ENCODE assay signal across 1 cellular context in genomic region chr20:50980071-50980681, GRCh38.
TF ChIP-seq lines count a peak whose summit lies in the region.

No MANE protein-coding gene starts in this region.

TF ChIP-seq in HepG2, 621 proteins besides CTCF, POLR2A, EP300 and RAD21 (continues in another document):
- TF ChIP-seq ZNF260 (CRISPR knock-in tag; IDR thresholded peaks at IDR 0.05; ENCODE audit: borderline replicate concordance, low read depth) (no peak), HNF4A (CRISPR knock-in tag; IDR thresholded peaks at IDR 0.05) (no peak), MTA1 (CRISPR knock-in tag; IDR thresholded peaks at IDR 0.05; ENCODE audit: borderline replicate concordance) (no peak), ZHX2 (IDR thresholded peaks at IDR 0.05; ENCODE audit: low read depth) (0 out of 2 replicates have a peak, but pooled peaks have one; percentile 9), ZHX2 (CRISPR knock-in tag; IDR thresholded peaks at IDR 0.05; ENCODE audit: borderline replicate concordance) (no peak), ZNF142 (CRISPR knock-in tag; IDR thresholded peaks at IDR 0.05) (no peak), ZNF24 (IDR thresholded peaks at IDR 0.05) (peak; percentile 59; the same call in 1 of the 2 replicates), ZNF282 (IDR thresholded peaks at IDR 0.05; ENCODE audit: partially characterized antibody) (no peak), MIXL1 (CRISPR knock-in tag; IDR thresholded peaks at IDR 0.05) (no peak), ARID3A (IDR thresholded peaks at IDR 0.05; ENCODE audit: low read depth, low read length) (peak; percentile 69; the same call in 1 of the 2 replicates), ZSCAN21 (CRISPR knock-in tag; IDR thresholded peaks at IDR 0.05; ENCODE audit: borderline replicate concordance) (no peak), HNF4G (IDR thresholded peaks at IDR 0.05; ENCODE audit: borderline replicate concordance, low read depth, low read length) (no peak), HNF4G (CRISPR knock-in tag; IDR thresholded peaks at IDR 0.05; ENCODE audit: borderline replicate concordance, low read depth) (no peak), ZNF138 (CRISPR knock-in tag; IDR thresholded peaks at IDR 0.05; ENCODE audit: low read depth) (no peak), AGO2 (optimal IDR thresholded peaks at IDR 0.05; ENCODE audit: low read depth, low read length) (no peak), MNT (IDR thresholded peaks at IDR 0.05) (no peak), ELK4 (CRISPR knock-in tag; IDR thresholded peaks at IDR 0.05; ENCODE audit: borderline replicate concordance) (no peak), CENPBD1 (CRISPR knock-in tag; IDR thresholded peaks at IDR 0.05; ENCODE audit: borderline replicate concordance, low read depth) (no peak), TFDP1 (CRISPR knock-in tag; IDR thresholded peaks at IDR 0.05; ENCODE audit: borderline replicate concordance) (no peak), ZNF83 (CRISPR knock-in tag; IDR thresholded peaks at IDR 0.05; ENCODE audit: borderline replicate concordance) (no peak), FUBP1 (CRISPR knock-in tag; IDR thresholded peaks at IDR 0.05; ENCODE audit: borderline replicate concordance) (no peak), NFE2L1 (CRISPR knock-in tag; IDR thresholded peaks at IDR 0.05; ENCODE audit: borderline replicate concordance) (no peak), MATR3 (CRISPR knock-in tag; IDR thresholded peaks at IDR 0.05) (no peak), EED (CRISPR knock-in tag; IDR thresholded peaks at IDR 0.05) (0 out of 2 replicates have a peak, but pooled peaks have one; percentile 17), AFF4 (CRISPR knock-in tag; IDR thresholded peaks at IDR 0.05) (no peak), CC2D1A (CRISPR knock-in tag; IDR thresholded peaks at IDR 0.05) (no peak), MYNN (CRISPR knock-in tag; IDR thresholded peaks at IDR 0.05; ENCODE audit: low read depth) (no peak), ZBTB21 (CRISPR knock-in tag; IDR thresholded peaks at IDR 0.05) (peak; percentile 92), XRCC5 (optimal IDR thresholded peaks at IDR 0.05; ENCODE audit: low read length) (no peak)
